In the genomic region with DNA sequence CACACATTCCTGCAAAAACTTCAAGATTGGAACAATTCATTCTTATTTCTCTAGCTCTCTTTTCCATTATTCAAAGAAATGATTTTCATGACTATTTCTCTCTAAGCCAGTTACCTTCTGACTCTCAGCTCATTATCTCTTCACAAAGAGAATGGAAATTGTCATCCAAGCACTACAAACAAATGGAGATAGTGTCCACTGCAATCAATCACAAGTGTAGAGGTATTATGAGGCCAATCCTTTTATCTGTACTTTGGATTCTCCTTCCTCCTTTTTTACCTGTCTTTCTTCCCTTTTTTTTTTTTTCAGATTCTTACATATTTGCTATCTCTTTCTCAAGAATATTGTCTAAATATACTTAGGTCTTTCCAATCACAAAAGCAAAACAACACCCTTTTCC, we compare ENCODE assay signal across 33 cellular contexts.
"Had no signal": no experiment of that assay in that cellular context is flagged by ENCODE, and none has a peak within 500 bp of the region (broad histone marks: within the 10 kb centered on the region; RNA-seq: fewer than 3 reads in every experiment).

No MANE protein-coding gene starts in this region.

- H3K4me1 ChIP-seq: adrenal gland, ascending aorta, body of pancreas, breast epithelium had no signal

- H3K36me3 ChIP-seq: adrenal gland, ascending aorta, brain microvascular endothelial cell, breast epithelium, cardiac muscle cell had no signal

- DNase-seq: activated effector memory CD4-positive, alpha-beta T cell treated with anti-CD3 and anti-CD28 coated beads, Interleukin-2, amount 50 U/mL, for 16 hours; activated effector memory CD4-positive, alpha-beta T cell treated with Interleukin-2 at 50 U/mL for 16 hours; activated gamma-delta T cell; activated gamma-delta T cell treated with Interleukin-2 at 50 U/mL for 16 hours; activated naive CD4-positive, alpha-beta T cell; activated naive CD4-positive, alpha-beta T cell treated with anti-CD3 and anti-CD28 coated beads for 36 hours; activated naive CD4-positive, alpha-beta T cell treated with anti-CD3 and anti-CD28 coated beads, Interleukin-2, amount 10 ng/mL, durations not matched to agents 7 days and 5 days; activated naive CD4-positive, alpha-beta T cell treated with anti-CD3 and anti-CD28 coated beads, Interleukin-2, amount 50 U/mL, for 16 hours; activated naive CD4-positive, alpha-beta T cell treated with Interleukin-2 at 50 U/mL for 16 hours; activated naive CD8-positive, alpha-beta T cell treated with anti-CD3 and anti-CD28 coated beads for 36 hours; activated naive CD8-positive, alpha-beta T cell treated with anti-CD3 and anti-CD28 coated beads, Interleukin-2, amount 10 ng/mL, durations not matched to agents 7 days and 5 days; activated naive CD8-positive, alpha-beta T cell treated with anti-CD3 and anti-CD28 coated beads, Interleukin-2, amount 50 U/mL, for 24 hours; activated T-cell treated with anti-CD3 and anti-CD28 coated beads, Interleukin-2, amount 50 U/mL, for 24 hours; activated T-cell treated with anti-CD3 and anti-CD28 coated beads, Interleukin-2, amount 50 U/mL, for 4 hours; activated T-cell treated with anti-CD3 and anti-CD28 coated beads, Interleukin-2, amount 50 U/mL, for 48 hours; activated T-cell treated with anti-CD3 and anti-CD28 coated beads, Interleukin-2, amount 50 U/mL, for 72 hours; adrenal gland; amniotic stem cell; amygdala; anterior cingulate cortex; aorta; body of pancreas; brain microvascular endothelial cell; caudate nucleus; central memory CD4-positive, alpha-beta T cell; cerebellar nuclear complex had no signal

- H3K9me3 ChIP-seq: adrenal gland, ascending aorta, body of pancreas, breast epithelium had no signal

- ATAC-seq: activated naive CD4-positive, alpha-beta T cell treated with anti-CD3 and anti-CD28 coated beads, Interleukin-2, amount 50 U/mL, for 72 hours; activated naive CD8-positive, alpha-beta T cell treated with anti-CD3 and anti-CD28 coated beads, Interleukin-2, amount 50 U/mL, for 24 hours; activated T-cell treated with anti-CD3 and anti-CD28 coated beads, Interleukin-2, amount 50 U/mL, for 4 hours; activated T-cell treated with anti-CD3 and anti-CD28 coated beads, Interleukin-2, amount 50 U/mL, for 72 hours; activated T-helper 17 cell treated with anti-CD3 and anti-CD28 coated beads, Interleukin-2, amount 50 U/mL, for 72 hours; body of pancreas had no signal

- H3K27me3 ChIP-seq: adrenal gland, ascending aorta, body of pancreas, brain microvascular endothelial cell, breast epithelium, cardiac muscle cell had no signal

- H3K4me3 ChIP-seq: adrenal gland, ascending aorta, body of pancreas, breast epithelium, cardiac muscle cell had no signal

- FAIRE-seq: astrocyte, bronchial epithelial cell had no signal

- H3K27ac ChIP-seq: adrenal gland, ascending aorta, body of pancreas, brain microvascular endothelial cell, breast epithelium, cardiac muscle cell had no signal
